9 cellular contexts compared by ENCODE assay signal in the genomic region with DNA sequence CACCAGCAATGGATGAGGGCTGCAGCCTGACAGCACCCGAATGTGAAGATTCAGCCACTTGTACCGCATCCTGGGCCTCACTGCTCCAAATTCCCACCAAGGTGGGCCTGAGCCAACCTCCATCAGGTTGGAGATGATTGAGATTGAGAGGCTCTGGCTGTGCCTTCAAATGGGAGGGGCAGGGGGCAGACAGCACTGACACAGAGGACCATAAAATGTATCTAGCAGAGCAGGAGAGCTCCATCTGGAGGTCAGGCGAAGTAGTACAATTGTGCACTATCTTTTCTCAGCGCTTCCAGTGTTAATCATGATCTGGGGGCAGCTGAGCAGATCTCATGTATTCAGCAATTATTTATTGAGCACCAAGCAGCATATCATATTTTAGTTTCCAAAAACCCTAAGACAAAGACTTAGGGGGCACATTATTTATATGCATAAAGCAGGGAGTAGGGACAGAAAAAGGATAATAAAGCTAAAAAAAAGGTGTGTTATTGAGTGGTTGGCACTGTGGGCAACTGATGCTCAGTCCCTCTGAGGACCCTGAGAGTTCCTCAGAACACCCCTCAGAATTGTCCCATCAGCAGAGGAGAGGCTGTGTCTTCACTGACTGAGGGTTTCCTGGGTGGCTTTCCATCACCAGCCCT. TPM values are rescaled to one million over a fixed set of nuclear protein-coding genes. Genes with fewer than 3 reads are reported as not detected.
DNase-seq lines count a peak whose midpoint lies in the region; ATAC-seq and TF ChIP-seq lines count a peak whose summit lies in the region.
"Had no signal": no experiment of that assay in that cellular context is flagged by ENCODE, and none has a peak within 500 bp of the region (broad histone marks: within the 10 kb centered on the region; RNA-seq: fewer than 3 reads in every experiment).

No MANE protein-coding gene starts in this region.

- H3K9me3 ChIP-seq in SK-N-SH = no peaks in the 10 kb centered on the region
- H3K9me3 ChIP-seq in iPS DF 6.9 (ENCODE audit: control insufficient read depth, insufficient read depth, low read length) = no peaks in the 10 kb centered on the region

- intact Hi-C loops in lower leg skin (cut with DNase I; ENCODE audit: low total_unique reads) = no loop called here

- H2AFZ ChIP-seq in SK-N-SH (ENCODE audit: low read depth) = no peak overlapping the region

- no peak overlapping the region for H3K9ac ChIP-seq in SK-N-SH

- TF ChIP-seq CTCF in SK-N-SH (IDR thresholded peaks at IDR 0.05) = peak; percentile 73
- TF ChIP-seq CTCF in lower leg skin (IDR thresholded peaks at IDR 0.05) = no peak

- H3K4me1 Mint-ChIP-seq in activated naive CD8-positive, alpha-beta T cell treated with anti-CD3 and anti-CD28 coated beads, Interleukin-2, amount 50 U/mL, for 24 hours = peaks cover 18% of the 10 kb centered on the region

- TF ChIP-seq EP300 in SK-N-SH (IDR thresholded peaks at IDR 0.05; ENCODE audit: borderline replicate concordance in 1 of 2, low read depth in 1 of 2, low read length in 1 of 2) = no peak

- H3K36me3 ChIP-seq in SK-N-SH (replicated peaks in 1 of 2; ENCODE audit: control insufficient read depth in 1 of 2, insufficient read depth in 2 of 2, low read length in 1 of 2) (no peaks in the 10 kb centered on the region), iPS DF 6.9 (ENCODE audit: control insufficient read depth, insufficient read depth, low read length) (no peaks in the 10 kb centered on the region)

- no peaks in the 10 kb centered on the region for H4K20me1 ChIP-seq in SK-N-SH (ENCODE audit: insufficient read depth)

- H3K27ac ChIP-seq in SK-N-SH (ENCODE audit: low read depth in 2 of 2, low read length in 1 of 2) = no peak overlapping the region
- no peak overlapping the region for H3K27ac ChIP-seq in iPS DF 6.9 (ENCODE audit: low read length)

- H3K9me3 Mint-ChIP-seq in activated naive CD8-positive, alpha-beta T cell treated with anti-CD3 and anti-CD28 coated beads, Interleukin-2, amount 50 U/mL, for 24 hours = no peaks in the 10 kb centered on the region

- no peak overlapping the region for H3K4me3 Mint-ChIP-seq in activated naive CD8-positive, alpha-beta T cell treated with anti-CD3 and anti-CD28 coated beads, Interleukin-2, amount 50 U/mL, for 24 hours
- H3K4me3 Mint-ChIP-seq: dendritic cell treated with granulocyte-macrophage colony-stimulating factor and Interleukin-4, amounts not matched to agents 40 ng/mL and 50 ng/mL, for 4 days had no signal

- no peak overlapping the region for H3K4me2 ChIP-seq in SK-N-SH

- peak; percentile 78 for ATAC-seq in GM21528 (IDR thresholded peaks at IDR 0.05; ENCODE audit: low FRiP score, unreplicated experiment)
- peak; percentile 80 for ATAC-seq in activated naive CD8-positive, alpha-beta T cell treated with anti-CD3 and anti-CD28 coated beads, Interleukin-2, amount 50 U/mL, for 24 hours

- H3K36me3 Mint-ChIP-seq in activated naive CD8-positive, alpha-beta T cell treated with anti-CD3 and anti-CD28 coated beads, Interleukin-2, amount 50 U/mL, for 24 hours (ENCODE audit: low read depth) = no peaks in the 10 kb centered on the region

- H3F3A ChIP-seq in SK-N-SH (replicated peaks; ENCODE audit: insufficient read depth) = no peaks in the 10 kb centered on the region

- no peaks in the 10 kb centered on the region for H3K27me3 Mint-ChIP-seq in activated naive CD8-positive, alpha-beta T cell treated with anti-CD3 and anti-CD28 coated beads, Interleukin-2, amount 50 U/mL, for 24 hours
- H3K27me3 Mint-ChIP-seq: dendritic cell treated with granulocyte-macrophage colony-stimulating factor and Interleukin-4, amounts not matched to agents 40 ng/mL and 50 ng/mL, for 4 days had no signal

- POLR2A ChIA-PET in SK-N-SH (lab: Yijun Ruan, JAX) = no interaction called here

- 41% methylated on average over 2 of the region's 4 CpGs for WGBS in SK-N-SH (ENCODE audit: low lambda C conversion rate)
- WGBS in iPS DF 6.9 (ENCODE audit: insufficient coverage, insufficient read length) = no CpG with 5 or more reads among the region's 4 CpGs
- 82 to 89% methylated on average over 4 of the region's 4 CpGs for WGBS in lower leg skin, 2 donors

- CTCF ChIA-PET in SK-N-SH (lab: Yijun Ruan, JAX) = interaction anchor here (0.6 to 3.5 kb wide), 34 partner anchors 9 to 459 kb away, joined by 3 to 34 read pairs (median 4); no protein-coding TSS in a partner anchor

- H3K27ac Mint-ChIP-seq in activated naive CD8-positive, alpha-beta T cell treated with anti-CD3 and anti-CD28 coated beads, Interleukin-2, amount 50 U/mL, for 24 hours = no peak overlapping the region
- H3K27ac Mint-ChIP-seq: dendritic cell treated with granulocyte-macrophage colony-stimulating factor and Interleukin-4, amounts not matched to agents 40 ng/mL and 50 ng/mL, for 4 days had no signal

- DNase-seq in GM03348 (ENCODE audit: low spot score) (peak; percentile 50), HT-29 (ENCODE audit: low spot score) (peak; percentile 79), SK-N-SH (peak; percentile 33), iPS DF 6.9 (ENCODE audit: low read depth, low spot score) (peak; percentile 52), lower leg skin (ENCODE audit: low spot score in 2 of 2) (no peak)
- peak; percentile 64 for DNase-seq in activated naive CD8-positive, alpha-beta T cell treated with anti-CD3 and anti-CD28 coated beads, Interleukin-2, amount 50 U/mL, for 24 hours
- peak; percentile 25 for DNase-seq in stimulated activated CD4-positive, alpha-beta T cell treated with anti-CD3 and anti-CD28 coated beads, Interleukin-2, amount 100 ng/mL, for 4 hours (ENCODE audit: low read depth)

- TF ChIP-seq POLR2A in lower leg skin (IDR thresholded peaks at IDR 0.05) = no peak

- TF ChIP-seq RAD21 in SK-N-SH (IDR thresholded peaks at IDR 0.05; ENCODE audit: low read length) = peak; percentile 78

- H3K4me3 ChIP-seq in SK-N-SH (ENCODE audit: low read depth in 2 of 2, low read length in 1 of 2) (no peak overlapping the region; a peak in 1 of 4 replicates), iPS DF 6.9 (ENCODE audit: low read length) (no peak overlapping the region), lower leg skin (ENCODE audit: low read depth, poor library complexity, severe bottlenecking) (no peak overlapping the region)

- no peaks in the 10 kb centered on the region for H3K27me3 ChIP-seq in SK-N-SH (ENCODE audit: insufficient read depth)
- no peaks in the 10 kb centered on the region for H3K27me3 ChIP-seq in iPS DF 6.9 (ENCODE audit: control insufficient read depth, insufficient read depth, low read length)

- H3K9me2 ChIP-seq in SK-N-SH = no peaks in the 10 kb centered on the region

- H3K4me1 ChIP-seq in SK-N-SH (ENCODE audit: control insufficient read depth in 1 of 2, insufficient read depth in 2 of 2, low read depth in 1 of 2, low read length in 1 of 2) (peaks cover 11 to 13% of the 10 kb centered on the region in 2 experiments; a peak in 2 of 4 replicates), iPS DF 6.9 (ENCODE audit: control insufficient read depth, insufficient read depth, low read length) (no peaks in the 10 kb centered on the region)

- no peaks in the 10 kb centered on the region for H3K79me2 ChIP-seq in SK-N-SH (ENCODE audit: insufficient read depth)

TF ChIP-seq in SK-N-SH, 30 proteins besides CTCF, POLR2A, EP300 and RAD21:
- TF ChIP-seq, protein P1, sequence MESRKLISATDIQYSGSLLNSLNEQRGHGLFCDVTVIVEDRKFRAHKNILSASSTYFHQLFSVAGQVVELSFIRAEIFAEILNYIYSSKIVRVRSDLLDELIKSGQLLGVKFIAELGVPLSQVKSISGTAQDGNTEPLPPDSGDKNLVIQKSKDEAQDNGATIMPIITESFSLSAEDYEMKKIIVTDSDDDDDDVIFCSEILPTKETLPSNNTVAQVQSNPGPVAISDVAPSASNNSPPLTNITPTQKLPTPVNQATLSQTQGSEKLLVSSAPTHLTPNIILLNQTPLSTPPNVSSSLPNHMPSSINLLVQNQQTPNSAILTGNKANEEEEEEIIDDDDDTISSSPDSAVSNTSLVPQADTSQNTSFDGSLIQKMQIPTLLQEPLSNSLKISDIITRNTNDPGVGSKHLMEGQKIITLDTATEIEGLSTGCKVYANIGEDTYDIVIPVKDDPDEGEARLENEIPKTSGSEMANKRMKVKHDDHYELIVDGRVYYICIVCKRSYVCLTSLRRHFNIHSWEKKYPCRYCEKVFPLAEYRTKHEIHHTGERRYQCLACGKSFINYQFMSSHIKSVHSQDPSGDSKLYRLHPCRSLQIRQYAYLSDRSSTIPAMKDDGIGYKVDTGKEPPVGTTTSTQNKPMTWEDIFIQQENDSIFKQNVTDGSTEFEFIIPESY (IDR thresholded peaks at IDR 0.05; ENCODE audit: borderline replicate concordance, low read depth) = no peak
- peak; percentile 81 for TF ChIP-seq SMC3 (IDR thresholded peaks at IDR 0.05; ENCODE audit: low read depth, low read length)

RNA-seq across cellular contexts. Expression of gene C1QTNF7, which starts 31.6 kb away (rescaled TPM):
- total RNA-seq in HT-29 (2014; rRNA removed; shearing (Covaris generic)) = not detected in 2 replicates
- polyA plus RNA-seq in SK-N-SH (2012; rRNA removed) = not detected in 2 replicates
- polyA plus RNA-seq in SK-N-SH (2012; cell fraction: cytosol; rRNA removed) = 0.01 and 0.07 TPM in 2 replicates
- not detected in 2 replicates for polyA plus RNA-seq in SK-N-SH (2012; cell fraction: nucleus; rRNA removed)
- 1 to 10 TPM in 2 of 4 donors, under 1 TPM in 2; 0.80 to 9.2 (median 3.6) TPM for total RNA-seq in lower leg skin

Comparison
In these comparisons a context has a peak if more than half of its experiments do, and no peak if none do; other contexts are left out.
1. DNase-seq: peak in GM03348 (single experiment), HT-29 (single experiment), SK-N-SH (single experiment), activated naive CD8-positive, alpha-beta T cell treated with anti-CD3 and anti-CD28 coated beads, Interleukin-2, amount 50 U/mL, for 24 hours (single experiment), iPS DF 6.9 (single experiment) and stimulated activated CD4-positive, alpha-beta T cell treated with anti-CD3 and anti-CD28 coated beads, Interleukin-2, amount 100 ng/mL, for 4 hours (single experiment); none in lower leg skin (0 of 2).